ENCODE assay signal across 33 cellular contexts in genomic region chr5:83222906-83223305, GRCh38.
"Had no signal": no experiment of that assay in that cellular context is flagged by ENCODE, and none has a peak within 500 bp of the region (broad histone marks: within the 10 kb centered on the region; RNA-seq: fewer than 3 reads in every experiment).

No MANE protein-coding gene starts in this region.

- H3K27ac Mint-ChIP-seq: activated CD4-positive, alpha-beta memory T cell treated with anti-CD3 and anti-CD28 coated beads, Interleukin-2, amount 10 ng/mL, durations not matched to agents 7 days and 5 days; activated CD8-positive, alpha-beta memory T cell treated with anti-CD3 and anti-CD28 coated beads, Interleukin-2, amount 10 ng/mL, durations not matched to agents 7 days and 5 days; activated naive CD4-positive, alpha-beta T cell treated with anti-CD3 and anti-CD28 coated beads, Interleukin-2, amount 10 ng/mL, durations not matched to agents 7 days and 5 days; activated naive CD8-positive, alpha-beta T cell; activated naive CD8-positive, alpha-beta T cell treated with anti-CD3 and anti-CD28 coated beads, Interleukin-2, amount 50 U/mL, for 24 hours; brain had no signal

- H3K27me3 Mint-ChIP-seq: activated CD4-positive, alpha-beta memory T cell treated with anti-CD3 and anti-CD28 coated beads, Interleukin-2, amount 10 ng/mL, durations not matched to agents 7 days and 5 days; activated CD8-positive, alpha-beta memory T cell treated with anti-CD3 and anti-CD28 coated beads, Interleukin-2, amount 10 ng/mL, durations not matched to agents 7 days and 5 days; activated naive CD4-positive, alpha-beta T cell treated with anti-CD3 and anti-CD28 coated beads, Interleukin-2, amount 10 ng/mL, durations not matched to agents 7 days and 5 days; activated naive CD8-positive, alpha-beta T cell; activated naive CD8-positive, alpha-beta T cell treated with anti-CD3 and anti-CD28 coated beads, Interleukin-2, amount 50 U/mL, for 24 hours; brain; central memory CD8-positive, alpha-beta T cell had no signal

- H3K4me2 ChIP-seq: KMS-11 had no signal

- H3K9me3 ChIP-seq: Peyer's patch had no signal

- DNase-seq: activated CD4-positive, alpha-beta memory T cell treated with anti-CD3 and anti-CD28 coated beads, Interleukin-2, amount 10 ng/mL, durations not matched to agents 7 days and 5 days; activated CD4-positive, alpha-beta T cell treated with anti-CD3 and anti-CD28 coated beads for 1 hour; activated CD4-positive, alpha-beta T cell treated with anti-CD3 and anti-CD28 coated beads for 48 hours; activated CD4-positive, CD25-positive, alpha-beta regulatory T cell; activated CD8-positive, alpha-beta memory T cell treated with anti-CD3 and anti-CD28 coated beads for 24 hours; activated CD8-positive, alpha-beta memory T cell treated with anti-CD3 and anti-CD28 coated beads, Interleukin-2, amount 10 ng/mL, durations not matched to agents 7 days and 5 days; activated CD8-positive, alpha-beta memory T cell treated with anti-CD3 and anti-CD28 coated beads, Interleukin-2, amount 50 U/mL, for 48 hours; activated effector memory CD4-positive, alpha-beta T cell treated with Interleukin-2 at 50 U/mL for 16 hours; activated naive CD4-positive, alpha-beta T cell treated with anti-CD3 and anti-CD28 coated beads, Interleukin-2, amount 10 ng/mL, durations not matched to agents 7 days and 5 days; activated naive CD8-positive, alpha-beta T cell treated with anti-CD3 and anti-CD28 coated beads, Interleukin-2, amount 50 U/mL, for 24 hours; activated T-cell treated with anti-CD3 and anti-CD28 coated beads, Interleukin-2, amount 50 U/mL, for 48 hours; anterior cingulate cortex; MV-4-11; NCI-H1092; NCI-H1436 treated with DMSO at 0.1 percent for 48 hours; NCI-H1694 treated with DMSO at 0.1 percent for 48 hours; NCI-H2029; NCI-H345; NCI-H524 treated with DMSO at 0.1 percent for 48 hours; PC-3; Peyer's patch; Right ventricle myocardium superior; RPMI8226; SW 1271; T-helper 1 cell; T-helper 2 cell; T-helper 9 cell; WERI-Rb-1 had no signal

- ATAC-seq: activated CD8-positive, alpha-beta memory T cell treated with anti-CD3 and anti-CD28 coated beads, Interleukin-2, amount 10 ng/mL, durations not matched to agents 7 days and 5 days; activated naive CD8-positive, alpha-beta T cell treated with anti-CD3 and anti-CD28 coated beads, Interleukin-2, amount 50 U/mL, for 24 hours; PC-3 had no signal

- H3K27ac ChIP-seq: cardiac muscle cell, KMS-11, Peyer's patch, WERI-Rb-1 had no signal

- H3K27me3 ChIP-seq: cardiac muscle cell, Peyer's patch had no signal

- H3K4me1 Mint-ChIP-seq: activated CD4-positive, alpha-beta memory T cell treated with anti-CD3 and anti-CD28 coated beads, Interleukin-2, amount 10 ng/mL, durations not matched to agents 7 days and 5 days; activated CD8-positive, alpha-beta memory T cell treated with anti-CD3 and anti-CD28 coated beads, Interleukin-2, amount 10 ng/mL, durations not matched to agents 7 days and 5 days; activated naive CD4-positive, alpha-beta T cell treated with anti-CD3 and anti-CD28 coated beads, Interleukin-2, amount 10 ng/mL, durations not matched to agents 7 days and 5 days; activated naive CD8-positive, alpha-beta T cell treated with anti-CD3 and anti-CD28 coated beads, Interleukin-2, amount 50 U/mL, for 24 hours; central memory CD8-positive, alpha-beta T cell had no signal

- H3K4me3 ChIP-seq: cardiac muscle cell, Peyer's patch had no signal

- H3K4me3 Mint-ChIP-seq: activated CD4-positive, alpha-beta memory T cell treated with anti-CD3 and anti-CD28 coated beads, Interleukin-2, amount 10 ng/mL, durations not matched to agents 7 days and 5 days; activated CD8-positive, alpha-beta memory T cell treated with anti-CD3 and anti-CD28 coated beads, Interleukin-2, amount 10 ng/mL, durations not matched to agents 7 days and 5 days; activated naive CD4-positive, alpha-beta T cell treated with anti-CD3 and anti-CD28 coated beads, Interleukin-2, amount 10 ng/mL, durations not matched to agents 7 days and 5 days; activated naive CD8-positive, alpha-beta T cell; activated naive CD8-positive, alpha-beta T cell treated with anti-CD3 and anti-CD28 coated beads, Interleukin-2, amount 50 U/mL, for 24 hours; brain; central memory CD8-positive, alpha-beta T cell had no signal

- H3K36me3 ChIP-seq: cardiac muscle cell, Peyer's patch, WERI-Rb-1 had no signal

- H3K9me3 Mint-ChIP-seq: activated CD4-positive, alpha-beta memory T cell treated with anti-CD3 and anti-CD28 coated beads, Interleukin-2, amount 10 ng/mL, durations not matched to agents 7 days and 5 days; activated naive CD4-positive, alpha-beta T cell treated with anti-CD3 and anti-CD28 coated beads, Interleukin-2, amount 10 ng/mL, durations not matched to agents 7 days and 5 days; central memory CD8-positive, alpha-beta T cell had no signal

- H3K36me3 Mint-ChIP-seq: activated CD8-positive, alpha-beta memory T cell treated with anti-CD3 and anti-CD28 coated beads, Interleukin-2, amount 10 ng/mL, durations not matched to agents 7 days and 5 days; activated naive CD4-positive, alpha-beta T cell treated with anti-CD3 and anti-CD28 coated beads, Interleukin-2, amount 10 ng/mL, durations not matched to agents 7 days and 5 days had no signal

- H3K4me1 ChIP-seq: Peyer's patch had no signal

- H3K9ac ChIP-seq: KMS-11 had no signal
